In the genomic region with DNA sequence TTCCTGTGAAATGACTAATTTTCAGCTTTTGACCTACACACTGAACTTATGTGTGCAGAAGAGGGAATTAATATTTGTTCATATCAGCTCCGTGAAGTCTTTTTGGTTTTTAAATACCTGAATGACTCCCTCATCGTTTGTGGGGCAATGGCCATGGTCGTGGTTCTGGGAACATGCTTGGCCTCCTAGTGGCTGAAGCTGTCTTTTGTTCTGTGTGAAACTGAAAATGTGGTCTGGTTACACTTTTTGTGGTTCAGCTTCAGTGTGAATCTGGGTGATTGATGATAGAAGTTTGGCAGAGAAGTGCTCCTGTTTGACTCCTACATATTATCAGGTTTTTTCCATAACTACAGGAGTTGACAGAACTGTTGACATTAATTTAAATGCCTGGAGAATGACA, we compare ENCODE assay signal across 8 cellular contexts.
DNase-seq lines count a peak whose midpoint lies in the region; ATAC-seq and TF ChIP-seq lines count a peak whose summit lies in the region.

No MANE protein-coding gene starts in this region.

- H3K27ac Mint-ChIP-seq in activated T-cell treated with anti-CD3 and anti-CD28 coated beads, Interleukin-2, amount 50 U/mL, for 72 hours: no peak overlapping the region

- H3K4me1 Mint-ChIP-seq in activated T-cell treated with anti-CD3 and anti-CD28 coated beads, Interleukin-2, amount 50 U/mL, for 72 hours (ENCODE audit: low read depth): no peaks in the 10 kb centered on the region

- TF ChIP-seq CTCF in GM06990 (IDR thresholded peaks at IDR 0.05; ENCODE audit: insufficient read depth, low read length, poor library complexity, severe bottlenecking) (peak; percentile 43), fibroblast of pulmonary artery (IDR thresholded peaks at IDR 0.05; ENCODE audit: low read length, missing control alignments) (peak; percentile 13)

- no peak overlapping the region for H3K4me3 ChIP-seq in GM06990 (replicated peaks; ENCODE audit: low read depth, low read length)
- H3K4me3 ChIP-seq in fibroblast of pulmonary artery (replicated peaks; ENCODE audit: low read depth, low read length): no peak overlapping the region

- DNase-seq in GM06990 (ENCODE audit: extremely low read depth, insufficient read length) (peak; percentile 13), HPDE6-E6E7 (ENCODE audit: extremely low spot score) (peak; percentile 38), fibroblast of pulmonary artery (ENCODE audit: low read depth) (peak; percentile 58)
- no peak for DNase-seq in stimulated activated CD4-positive, alpha-beta T cell treated with anti-CD3 and anti-CD28 coated beads, Interleukin-4, amount 100 ng/mL, for 1 hour
- no peak for DNase-seq in activated T-cell treated with anti-CD3 and anti-CD28 coated beads, Interleukin-2, amount 50 U/mL, for 72 hours
- DNase-seq in activated CD8-positive, alpha-beta memory T cell treated with anti-CD3 and anti-CD28 coated beads, Interleukin-2, amount 50 U/mL, for 48 hours: no peak

- no peaks in the 10 kb centered on the region for H3K27me3 ChIP-seq in GM06990 (replicated peaks; ENCODE audit: control insufficient read depth, insufficient read depth, low read length)

- H3K9me3 Mint-ChIP-seq in activated T-cell treated with anti-CD3 and anti-CD28 coated beads, Interleukin-2, amount 50 U/mL, for 72 hours: peaks cover 0 to 2% of the 10 kb centered on the region in 2 donors

- no peak overlapping the region for H3K4me3 Mint-ChIP-seq in activated T-cell treated with anti-CD3 and anti-CD28 coated beads, Interleukin-2, amount 50 U/mL, for 72 hours

- no peaks in the 10 kb centered on the region for H3K36me3 Mint-ChIP-seq in activated T-cell treated with anti-CD3 and anti-CD28 coated beads, Interleukin-2, amount 50 U/mL, for 72 hours (ENCODE audit: insufficient read depth in 2 of 2)

- no peaks in the 10 kb centered on the region for H3K36me3 ChIP-seq in GM06990 (ENCODE audit: control insufficient read depth, insufficient read depth, low read length)

- H3K27me3 Mint-ChIP-seq in activated T-cell treated with anti-CD3 and anti-CD28 coated beads, Interleukin-2, amount 50 U/mL, for 72 hours (ENCODE audit: low read depth): no peaks in the 10 kb centered on the region

- ATAC-seq in GM21515 (IDR thresholded peaks at IDR 0.05; ENCODE audit: unreplicated experiment) (peak; percentile 90), esophagus mucosa (no peak)
- no peak for ATAC-seq in activated T-cell treated with anti-CD3 and anti-CD28 coated beads, Interleukin-2, amount 50 U/mL, for 72 hours (replicated peaks in 1 of 2)

Comparison
In these comparisons a context has a peak if more than half of its experiments do, and no peak if none do; other contexts are left out.
1. DNase-seq: peak in GM06990 (single experiment), HPDE6-E6E7 (single experiment) and fibroblast of pulmonary artery (single experiment); none in stimulated activated CD4-positive, alpha-beta T cell treated with anti-CD3 and anti-CD28 coated beads, Interleukin-4, amount 100 ng/mL, for 1 hour (single experiment), activated T-cell treated with anti-CD3 and anti-CD28 coated beads, Interleukin-2, amount 50 U/mL, for 72 hours (0 of 2) and activated CD8-positive, alpha-beta memory T cell treated with anti-CD3 and anti-CD28 coated beads, Interleukin-2, amount 50 U/mL, for 48 hours (single experiment).